In the genomic region with DNA sequence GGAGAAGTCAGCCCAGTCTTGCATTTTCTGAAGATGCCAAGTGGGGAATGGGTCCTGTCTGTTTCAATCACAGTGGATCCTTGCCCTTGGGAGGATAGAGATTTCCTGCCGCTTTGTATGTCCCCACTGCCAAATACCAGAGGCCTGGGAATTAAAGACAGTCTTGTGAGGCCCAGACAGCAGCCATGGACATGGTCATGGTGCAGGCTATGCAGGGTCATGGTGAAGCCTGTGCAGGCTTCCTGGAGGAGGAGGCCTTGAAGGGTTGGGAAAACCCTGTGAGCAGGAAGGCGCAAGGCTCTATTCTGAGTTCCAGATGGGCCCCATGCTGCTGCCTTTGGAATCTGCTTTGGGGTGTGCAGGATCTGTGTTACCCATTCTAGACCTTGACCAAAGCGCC, we compare ENCODE assay signal across 31 cellular contexts. TPM values are rescaled to one million over a fixed set of nuclear protein-coding genes. Genes with fewer than 3 reads are reported as not detected.
"Had no signal": no experiment of that assay in that cellular context is flagged by ENCODE, and none has a peak within 500 bp of the region (broad histone marks: within the 10 kb centered on the region; RNA-seq: fewer than 3 reads in every experiment).

No MANE protein-coding gene starts in this region.

- H3K9ac ChIP-seq: SK-N-SH had no signal

- H3K4me1 ChIP-seq: body of pancreas, breast epithelium, SJSA1 had no signal

- H3K27ac Mint-ChIP-seq: activated CD4-positive, alpha-beta T cell treated with anti-CD3 and anti-CD28 coated beads, Interleukin-2, amount 10 ng/mL, durations not matched to agents 24 days and 14 days; activated CD8-positive, alpha-beta T cell treated with anti-CD3 and anti-CD28 coated beads, Interleukin-2, amount 10 ng/mL, durations not matched to agents 7 days and 5 days; activated naive CD4-positive, alpha-beta T cell treated with anti-CD3 and anti-CD28 coated beads, Interleukin-2, amount 50 U/mL, for 24 hours; activated naive CD8-positive, alpha-beta T cell treated with anti-CD3 and anti-CD28 coated beads, Interleukin-2, amount 10 ng/mL, durations not matched to agents 7 days and 5 days; activated T-cell treated with anti-CD3 and anti-CD28 coated beads, Interleukin-2, amount 50 U/mL, for 24 hours; IgD-negative memory B cell; T-helper 1 cell treated with Interleukin-12 subunit alpha and Interleukin-12 subunit beta and Interleukin-4 antibody, amounts not matched to agents 30 μg/mL and 1 μg/mL, for 36 hours; T-helper 2 cell treated with Interferon-gamma antibody and Interleukin-4, amounts not matched to agents 5 μg/mL and 100 μg/mL, for 36 hours had no signal

- H3K9me3 Mint-ChIP-seq: activated CD4-positive, alpha-beta T cell treated with anti-CD3 and anti-CD28 coated beads, Interleukin-2, amount 10 ng/mL, durations not matched to agents 24 days and 14 days; activated naive CD4-positive, alpha-beta T cell treated with anti-CD3 and anti-CD28 coated beads, Interleukin-2, amount 50 U/mL, for 24 hours; activated naive CD8-positive, alpha-beta T cell treated with anti-CD3 and anti-CD28 coated beads, Interleukin-2, amount 10 ng/mL, durations not matched to agents 7 days and 5 days; activated T-cell treated with anti-CD3 and anti-CD28 coated beads, Interleukin-2, amount 50 U/mL, for 24 hours; IgD-negative memory B cell; T-helper 1 cell treated with Interleukin-12 subunit alpha and Interleukin-12 subunit beta and Interleukin-4 antibody, amounts not matched to agents 30 μg/mL and 1 μg/mL, for 36 hours; T-helper 2 cell treated with Interferon-gamma antibody and Interleukin-4, amounts not matched to agents 5 μg/mL and 100 μg/mL, for 36 hours had no signal

- H3K4me2 ChIP-seq: PC-9, SK-N-SH had no signal

- H3K36me3 Mint-ChIP-seq: activated naive CD4-positive, alpha-beta T cell treated with anti-CD3 and anti-CD28 coated beads, Interleukin-2, amount 50 U/mL, for 24 hours; activated naive CD8-positive, alpha-beta T cell treated with anti-CD3 and anti-CD28 coated beads, Interleukin-2, amount 10 ng/mL, durations not matched to agents 7 days and 5 days had no signal

- H3K36me3 ChIP-seq: breast epithelium, SJSA1 had no signal

- H3K9me3 ChIP-seq: body of pancreas, breast epithelium, MG63, SJSA1, SK-N-SH had no signal

- H3K27ac ChIP-seq: body of pancreas, breast epithelium, PC-9, SJSA1 had no signal

- H3K4me3 ChIP-seq: body of pancreas, breast epithelium, MG63, PC-9, SJSA1 had no signal

- H3K27me3 ChIP-seq: body of pancreas, MG63, SJSA1 had no signal

- H3K4me3 Mint-ChIP-seq: activated CD4-positive, alpha-beta T cell treated with anti-CD3 and anti-CD28 coated beads, Interleukin-2, amount 10 ng/mL, durations not matched to agents 24 days and 14 days; activated CD8-positive, alpha-beta T cell treated with anti-CD3 and anti-CD28 coated beads, Interleukin-2, amount 10 ng/mL, durations not matched to agents 7 days and 5 days; activated naive CD4-positive, alpha-beta T cell treated with anti-CD3 and anti-CD28 coated beads, Interleukin-2, amount 50 U/mL, for 24 hours; activated naive CD8-positive, alpha-beta T cell treated with anti-CD3 and anti-CD28 coated beads, Interleukin-2, amount 10 ng/mL, durations not matched to agents 7 days and 5 days; activated T-cell treated with anti-CD3 and anti-CD28 coated beads, Interleukin-2, amount 50 U/mL, for 24 hours; IgD-negative memory B cell; T-helper 1 cell treated with Interleukin-12 subunit alpha and Interleukin-12 subunit beta and Interleukin-4 antibody, amounts not matched to agents 30 μg/mL and 1 μg/mL, for 36 hours; T-helper 2 cell treated with Interferon-gamma antibody and Interleukin-4, amounts not matched to agents 5 μg/mL and 100 μg/mL, for 36 hours had no signal

- H3K4me1 Mint-ChIP-seq: activated CD4-positive, alpha-beta T cell treated with anti-CD3 and anti-CD28 coated beads, Interleukin-2, amount 10 ng/mL, durations not matched to agents 24 days and 14 days; activated naive CD4-positive, alpha-beta T cell treated with anti-CD3 and anti-CD28 coated beads, Interleukin-2, amount 50 U/mL, for 24 hours; activated naive CD8-positive, alpha-beta T cell treated with anti-CD3 and anti-CD28 coated beads, Interleukin-2, amount 10 ng/mL, durations not matched to agents 7 days and 5 days; IgD-negative memory B cell had no signal

- H2AFZ ChIP-seq: PC-9 had no signal

- ATAC-seq: activated CD8-positive, alpha-beta T cell treated with anti-CD3 and anti-CD28 coated beads, Interleukin-2, amount 10 ng/mL, durations not matched to agents 7 days and 5 days; body of pancreas had no signal

- DNase-seq: activated CD4-positive, alpha-beta T cell treated with anti-CD3 and anti-CD28 coated beads, Interleukin-2, amount 10 ng/mL, durations not matched to agents 24 days and 14 days; activated CD4-positive, alpha-beta T cell treated with anti-CD3 and anti-CD28 coated beads, Interleukin-2, amount 50 U/mL, for 4 hours; activated CD8-positive, alpha-beta T cell treated with anti-CD3 and anti-CD28 coated beads, Interleukin-2, amount 10 ng/mL, durations not matched to agents 7 days and 5 days; activated effector memory CD4-positive, alpha-beta T cell treated with Interleukin-2 at 50 U/mL for 16 hours; activated naive CD8-positive, alpha-beta T cell treated with anti-CD3 and anti-CD28 coated beads, Interleukin-2, amount 10 ng/mL, durations not matched to agents 7 days and 5 days; activated T-cell treated with anti-CD3 and anti-CD28 coated beads, Interleukin-2, amount 50 U/mL, for 24 hours; body of pancreas; central memory CD4-positive, alpha-beta T cell; Kasumi-1; KG1; MG63; NCI-H1048; NCI-H1105 treated with DMSO at 0.1 percent for 48 hours; NCI-H1436; NCI-H187; NCI-H2029 treated with DMSO at 0.1 percent for 48 hours; NCI-H2107; NCI-H2171; NCI-H510A; NCI-H526; NCI-H748 treated with DMSO at 0.1 percent for 48 hours; PC-9; SHP77 treated with DMSO at 0.1 percent for 48 hours; SK-N-SH had no signal

RNA-seq across cellular contexts. Expression of gene PITX1, which starts 57.3 kb away (rescaled TPM):
- total RNA-seq: activated CD8-positive, alpha-beta T cell treated with anti-CD3 and anti-CD28 coated beads, Interleukin-2, amount 10 ng/mL, durations not matched to agents 7 days and 5 days; activated naive CD8-positive, alpha-beta T cell treated with anti-CD3 and anti-CD28 coated beads, Interleukin-2, amount 10 ng/mL, durations not matched to agents 7 days and 5 days; body of pancreas; chondrocyte had no signal
- polyA plus RNA-seq: SK-N-SH had no signal
